In the genomic region with DNA sequence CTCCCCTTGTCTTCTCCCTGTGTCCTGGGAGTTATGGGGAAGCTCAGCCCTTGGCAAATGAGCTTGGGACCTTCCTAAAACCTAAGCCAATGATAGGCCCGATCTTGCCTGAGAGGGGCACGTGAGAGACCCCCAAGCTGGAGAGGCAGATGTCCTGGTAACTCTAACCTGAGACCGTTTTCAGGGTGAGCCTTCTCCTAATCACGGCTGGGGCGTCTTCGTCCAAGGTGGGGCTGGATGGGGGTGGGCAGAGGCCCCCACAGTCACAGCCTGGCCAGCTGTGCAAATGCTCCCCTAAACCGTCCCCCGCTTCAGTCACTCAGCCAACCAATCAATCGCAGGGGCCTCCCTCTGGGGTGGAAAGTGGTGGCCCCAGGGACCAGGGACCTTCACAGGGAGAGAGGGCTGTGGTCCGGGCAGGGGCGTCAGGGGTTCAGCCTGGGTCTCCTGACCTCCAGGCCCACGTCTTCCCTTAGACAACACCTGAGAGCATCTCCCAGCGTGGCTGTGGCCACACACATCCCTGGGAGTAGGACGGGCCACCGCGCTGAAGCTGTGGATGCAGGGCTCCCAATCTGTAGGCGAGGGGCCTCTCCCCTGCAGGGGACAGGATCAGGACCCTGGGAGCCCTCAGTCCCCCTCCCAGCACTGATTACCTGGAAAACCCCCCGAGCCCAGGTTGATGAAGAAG, we compare ENCODE assay signal across 9 cellular contexts. TPM values are rescaled to one million over a fixed set of nuclear protein-coding genes. Genes with fewer than 3 reads are reported as not detected.
A peak's percentile ranks its signal among the peaks of the same experiment; 100 is the strongest.
DNase-seq lines count a peak whose midpoint lies in the region; ATAC-seq and TF ChIP-seq lines count a peak whose summit lies in the region.
"Had no signal": no experiment of that assay in that cellular context is flagged by ENCODE, and none has a peak within 500 bp of the region (broad histone marks: within the 10 kb centered on the region; RNA-seq: fewer than 3 reads in every experiment).

No MANE protein-coding gene starts in this region.

- in situ Hi-C loops in brain microvascular endothelial cell (cut with HindIII; ENCODE audit: low pct_ligation_motif_present, low sequenced_read_pairs): no loop called here

- no peak for ATAC-seq in HG02884 (IDR thresholded peaks at IDR 0.05; ENCODE audit: unreplicated experiment)

- H3K27me3 ChIP-seq in brain microvascular endothelial cell (replicated peaks): no peaks in the 10 kb centered on the region
- no peaks in the 10 kb centered on the region for H3K27me3 ChIP-seq in thyroid gland

- H3K36me3 ChIP-seq in brain microvascular endothelial cell (replicated peaks) (no peaks in the 10 kb centered on the region), mesodermal cell (ENCODE audit: control insufficient read depth, insufficient read depth, low read length) (no peaks in the 10 kb centered on the region), thyroid gland (no peaks in the 10 kb centered on the region)

- intact Hi-C loops in thyroid gland (cut with DNase I): loop anchor here (2.0 to 5.0 kb wide), 2 partner anchors 85 to 229 kb away; partner anchors contain the start of gene BAHCC1

- H3K9me3 ChIP-seq in mesodermal cell (ENCODE audit: control insufficient read depth, low read length) (no peaks in the 10 kb centered on the region), thyroid gland (no peaks in the 10 kb centered on the region)

- H3K4me1 ChIP-seq in mesodermal cell (ENCODE audit: control insufficient read depth, insufficient read depth, low read length, poor library complexity, severe bottlenecking) (peaks cover 3% of the 10 kb centered on the region), thyroid gland (peaks cover 23 to 45% of the 10 kb centered on the region in 2 donors)

- WGBS in mesodermal cell (ENCODE audit: insufficient coverage in 2 of 2), 2 experiments: 82 to 83% methylated on average over 12 to 16 of the region's 18 CpGs
- 72 to 75% methylated on average over 13 of the region's 18 CpGs for WGBS in thyroid gland, 2 donors

- no peak for TF ChIP-seq POLR2A in thyroid gland (IDR thresholded peaks at IDR 0.05)

- H3K27ac ChIP-seq in brain microvascular endothelial cell (no peak overlapping the region), mesodermal cell (ENCODE audit: low read depth, low read length, severe bottlenecking) (no peak overlapping the region), thyroid gland (peak overlapping the region in 2 of 3 donors; percentile 27 to 57)
- H3K27ac ChIP-seq: HL-60 had no signal

- DNase-seq in activated T-cell treated with anti-CD3 and anti-CD28 coated beads, Interleukin-2, amount 50 U/mL, for 1 hour: peak; percentile 27
- DNase-seq in activated T-cell treated with anti-CD3 and anti-CD28 coated beads, Interleukin-2, amount 50 U/mL, for 48 hours: no peak
- DNase-seq in brain microvascular endothelial cell (no peak), thyroid gland (no peak), NCI-H1048 (lab: John Stamatoyannopoulos, UW) (no peak), islet precursor cell (no peak)

- peak overlapping the region; percentile 4 for H3K4me3 ChIP-seq in brain microvascular endothelial cell (ENCODE audit: low read depth, low read length)
- peak overlapping the region; percentile 14 for H3K4me3 ChIP-seq in mesodermal cell (ENCODE audit: extremely low read depth, insufficient read depth, low read length, poor library complexity, severe bottlenecking)
- H3K4me3 ChIP-seq in thyroid gland (replicated peaks in 1 of 3): peak overlapping the region in 1 of 3 donors; percentile 41

- no peak for TF ChIP-seq CTCF in brain microvascular endothelial cell (IDR thresholded peaks at IDR 0.05; ENCODE audit: low read depth, low read length, missing control alignments)
- TF ChIP-seq CTCF in thyroid gland (IDR thresholded peaks at IDR 0.05): peak in 1 of 6 experiments; percentile 3

RNA-seq across cellular contexts. Expression of gene ACTG1, which starts 30.6 kb away (rescaled TPM):
- 2,748 TPM for polyA plus RNA-seq in mesodermal cell (2013, experiment 1 of 2)
- 2,271 TPM for polyA plus RNA-seq in mesodermal cell (2013, experiment 2 of 2)
- total RNA-seq in thyroid gland: 1,000 to 10,000 TPM; 1,168 to 4,304 (median 2,945) TPM

RNA-seq across cellular contexts. Expression of gene FSCN2, which starts 46.2 kb away (rescaled TPM):
- polyA plus RNA-seq in mesodermal cell (2013, experiment 1 of 2): 0.29 TPM
- 0.20 TPM for polyA plus RNA-seq in mesodermal cell (2013, experiment 2 of 2)
- total RNA-seq in thyroid gland: 10 to 100 TPM in 3 of 4 donors, 1 to 10 TPM in 1; 9.7 to 20.7 (median 17.0) TPM

Comparison
In these comparisons a context has a peak if more than half of its experiments do, and no peak if none do; other contexts are left out.
1. H3K27ac ChIP-seq: peak in thyroid gland (2 of 3); none in brain microvascular endothelial cell (single experiment) and mesodermal cell (single experiment).